In genomic region chr13:20331419-20331818, GRCh38 we compare ENCODE assay signal across 25 cellular contexts.
"Had no signal": no experiment of that assay in that cellular context is flagged by ENCODE, and none has a peak within 500 bp of the region (broad histone marks: within the 10 kb centered on the region; RNA-seq: fewer than 3 reads in every experiment).

No MANE protein-coding gene starts in this region.

- H3K36me3 ChIP-seq: colonic mucosa, heart right ventricle, lower lobe of right lung, right lobe of liver, upper lobe of left lung had no signal

- DNase-seq: activated CD4-positive, alpha-beta T cell treated with anti-CD3 and anti-CD28 coated beads for 48 hours; activated CD4-positive, alpha-beta T cell treated with anti-CD3 and anti-CD28 coated beads, Interleukin-2, amount 50 U/mL, for 48 hours; activated CD8-positive, alpha-beta memory T cell treated with anti-CD3 and anti-CD28 coated beads for 24 hours; activated effector memory CD4-positive, alpha-beta T cell treated with Interleukin-2 at 50 U/mL for 16 hours; activated naive CD4-positive, alpha-beta T cell treated with Interleukin-2 at 50 U/mL for 16 hours; anterior cingulate cortex; colonic mucosa; effector memory CD4-positive, alpha-beta T cell; erythroblast; foreskin keratinocyte; heart right ventricle; lower lobe of right lung; mesenchymal stem cell; right lobe of liver; stimulated activated CD4-positive, alpha-beta T cell treated with anti-CD3 and anti-CD28 coated beads, Interleukin-12 subunit alpha, Interleukin-12 subunit beta, amount 100 ng/mL, for 4 hours; stimulated activated CD4-positive, alpha-beta T cell treated with anti-CD3 and anti-CD28 coated beads, Interleukin-4, amount 100 ng/mL, for 1 hour; stimulated activated naive CD8-positive, alpha-beta T cell treated with anti-CD3 and anti-CD28 coated beads, Interleukin-15, Interleukin-2, amounts not matched to agents 100 U/mL and 50 U/mL, for 24 hours; T-helper 9 cell; testis; upper lobe of left lung had no signal

- H3K4me3 ChIP-seq: colonic mucosa, heart right ventricle, lower lobe of right lung, right lobe of liver, skin epidermis, testis, upper lobe of left lung had no signal

- H3K27ac ChIP-seq: colonic mucosa, foreskin keratinocyte, heart right ventricle, lower lobe of right lung, right lobe of liver, testis, upper lobe of left lung, VCaP had no signal

- H3K9me3 ChIP-seq: colonic mucosa, lower lobe of right lung, right lobe of liver, testis, upper lobe of left lung had no signal

- H3K27me3 ChIP-seq: colonic mucosa, foreskin keratinocyte, heart right ventricle, right lobe of liver, testis, upper lobe of left lung had no signal

- H3K4me1 ChIP-seq: colonic mucosa, foreskin keratinocyte, right lobe of liver, testis, upper lobe of left lung had no signal

- ATAC-seq: activated CD4-positive, CD25-positive, alpha-beta regulatory T cell treated with anti-CD3 and anti-CD28 coated beads, Interleukin-2, amount 50 U/mL, for 24 hours; foreskin keratinocyte; heart right ventricle; left lobe of liver; lower lobe of right lung; natural killer cell treated with Interleukin-12 subunit alpha and Interleukin-12 subunit beta and Interleukin-15 and Interleukin-18, amount 100 ng/mL, for 72 hours; right lobe of liver; stimulated activated naive CD8-positive, alpha-beta T cell treated with anti-CD3 and anti-CD28 coated beads, Interleukin-15, Interleukin-2, amounts not matched to agents 100 U/mL and 50 U/mL, for 24 hours had no signal
